ENCODE assay signal across 8 cellular contexts in genomic region chr19:6021878-6022569, GRCh38.
DNase-seq lines count a peak whose midpoint lies in the region; ATAC-seq lines count a peak whose summit lies in the region.

No MANE protein-coding gene starts in this region.

- no peak overlapping the region for H3K27ac Mint-ChIP-seq in central memory CD8-positive, alpha-beta T cell (ENCODE audit: low read depth)

- H3K4me3 Mint-ChIP-seq in central memory CD8-positive, alpha-beta T cell, result no peak overlapping the region

- peak; percentile 71 for ATAC-seq in central memory CD8-positive, alpha-beta T cell (replicated peaks; ENCODE audit: extremely low read depth, poor library complexity, severe bottlenecking)
- ATAC-seq in GM18502 (IDR thresholded peaks at IDR 0.05; ENCODE audit: poor library complexity, unreplicated experiment), result no peak

- H3K27me3 Mint-ChIP-seq in central memory CD8-positive, alpha-beta T cell, result peaks cover 61% of the 10 kb centered on the region

- DNase-seq in NCI-H1417 (lab: John Stamatoyannopoulos, UW) (peak; percentile 1 to 77 (median 45)), NCI-H1417 treated with DMSO at 0.1 percent for 48 hours (lab: John Stamatoyannopoulos, UW) (no peak), NCI-H2227 treated with DMSO at 0.1 percent for 48 hours (lab: John Stamatoyannopoulos, UW) (peak; percentile 24), left kidney (ENCODE audit: low read depth, low spot score) (peak; percentile 96)
- DNase-seq in activated CD4-positive, CD25-positive, alpha-beta regulatory T cell treated with anti-CD3 and anti-CD28 coated beads, Interleukin-2, amount 50 U/mL, for 72 hours, result peak; percentile 75
- peak; percentile 56 to 60 for DNase-seq in central memory CD8-positive, alpha-beta T cell (ENCODE audit: low spot score in 2 of 2)
- DNase-seq in stimulated activated CD4-positive, alpha-beta T cell treated with anti-CD3 and anti-CD28 coated beads, Interleukin-2, amount 100 ng/mL, for 48 hours, result peak; percentile 78 to 85

- no peaks in the 10 kb centered on the region for H3K4me1 Mint-ChIP-seq in central memory CD8-positive, alpha-beta T cell

- no peaks in the 10 kb centered on the region for H3K9me3 Mint-ChIP-seq in central memory CD8-positive, alpha-beta T cell

- H3K36me3 Mint-ChIP-seq in central memory CD8-positive, alpha-beta T cell (ENCODE audit: insufficient read depth), result no peaks in the 10 kb centered on the region
